In the genomic region with DNA sequence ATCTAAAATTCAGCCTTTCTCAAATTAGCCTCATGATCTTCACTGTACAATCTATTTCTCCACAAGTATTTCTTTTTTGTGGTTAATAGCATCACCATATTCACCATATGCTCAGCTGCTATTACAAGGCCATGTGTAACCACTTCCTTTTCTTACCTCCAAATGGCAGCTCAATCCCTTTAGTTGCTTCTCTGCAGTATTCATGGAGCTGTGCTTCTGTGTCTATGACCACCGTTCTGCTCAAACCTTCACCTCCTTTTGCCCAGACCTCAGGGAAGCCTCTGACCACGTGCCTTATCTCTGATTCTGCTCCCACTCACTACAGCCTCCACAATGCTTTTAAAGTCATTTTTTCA, we compare ENCODE assay signal across 16 cellular contexts.
DNase-seq lines count a peak whose midpoint lies in the region; ATAC-seq, FAIRE-seq and TF ChIP-seq lines count a peak whose summit lies in the region.
"Had no signal": no experiment of that assay in that cellular context is flagged by ENCODE, and none has a peak within 500 bp of the region (broad histone marks: within the 10 kb centered on the region; RNA-seq: fewer than 3 reads in every experiment).

No MANE protein-coding gene starts in this region.

- TF ChIP-seq CTCF in GM10266 (IDR thresholded peaks at IDR 0.05; ENCODE audit: control insufficient read depth, insufficient read depth, low read depth, missing control alignments): no peak
- TF ChIP-seq CTCF in GM12878 (IDR thresholded peaks at IDR 0.05 in 2 of 3, conservative IDR thresholded peaks at IDR 0.05 in 1 of 3; ENCODE audit: control insufficient read depth in 2 of 3, extremely low read depth in 1 of 3, insufficient read depth in 1 of 3, low read depth in 3 of 3, low read length in 3 of 3): no peak
- no peak for TF ChIP-seq CTCF in Peyer's patch (IDR thresholded peaks at IDR 0.05)

- TF ChIP-seq POLR2A in GM12878 (IDR thresholded peaks at IDR 0.05; ENCODE audit: low read depth, low read length) (no peak), Peyer's patch (IDR thresholded peaks at IDR 0.05) (no peak)

- in situ Hi-C loops in GM12878 (cut with MboI): no loop called here

- DNase-seq in GM10266 (ENCODE audit: extremely low spot score) (peak; percentile 14), GM12878 (ENCODE audit: low read depth, low spot score) (no peak), DMS79 treated with DMSO at 0.1 percent for 48 hours (lab: John Stamatoyannopoulos, UW) (no peak), Peyer's patch (no peak), GM19238 (ENCODE audit: insufficient read length, low spot score) (no peak), NCI-H2081 treated with DMSO at 0.1 percent for 48 hours (lab: John Stamatoyannopoulos, UW) (no peak)
- DNase-seq: central memory CD4-positive, alpha-beta T cell; midbrain; NCI-H187; stimulated activated CD4-positive, alpha-beta T cell treated with anti-CD3 and anti-CD28 coated beads, Interleukin-15, amount 100 ng/mL, for 24 hours had no signal

- H3K9me3 ChIP-seq in GM12878 (replicated peaks; ENCODE audit: control insufficient read depth, insufficient read depth, low read length) (no peaks in the 10 kb centered on the region), Peyer's patch (no peaks in the 10 kb centered on the region)
- H3K9me3 ChIP-seq: gastroesophageal sphincter had no signal

- H2AFZ ChIP-seq in GM12878 (ENCODE audit: control insufficient read depth, low read depth, low read length): no peak overlapping the region

- CTCF ChIA-PET in GM12878 (lab: Yijun Ruan, JAX): no interaction called here

- TF ChIP-seq RAD21 in GM12878 (IDR thresholded peaks at IDR 0.05; ENCODE audit: insufficient read depth, low read depth, low read length): no peak

- no peak overlapping the region for H3K9ac ChIP-seq in GM12878 (ENCODE audit: control insufficient read depth, insufficient read depth, low read length)
- H3K9ac ChIP-seq: KMS-11 had no signal

- ATAC-seq in GM21529 (IDR thresholded peaks at IDR 0.05; ENCODE audit: unreplicated experiment) (peak; percentile 68), HG03575 (IDR thresholded peaks at IDR 0.05; ENCODE audit: extremely low read depth, insufficient number of reproducible peaks, low FRiP score, unreplicated experiment) (peak; percentile 57), GM12878 (no peak)
- ATAC-seq: gastroesophageal sphincter had no signal

- BruUV-seq in GM12878 (replicated peaks; lab: Mats Ljungman, UMichigan): no TSS peak

- no peak for FAIRE-seq in GM12878 (lab: Jason Lieb, UNC)
- FAIRE-seq: GM19239, islet of Langerhans had no signal

- no peaks in the 10 kb centered on the region for H3K79me2 ChIP-seq in GM12878 (ENCODE audit: control insufficient read depth, insufficient read depth, low read length)

- H3K4me1 ChIP-seq in GM12878 (ENCODE audit: control insufficient read depth, insufficient read depth, low read length): no peaks in the 10 kb centered on the region
- no peaks in the 10 kb centered on the region for H3K4me1 ChIP-seq in Peyer's patch
- H3K4me1 ChIP-seq: gastroesophageal sphincter had no signal

- SMC1A ChIA-PET in GM12878 (lab: Charles Lee; ENCODE audit: uncharacterized antibody, unreplicated experiment): no interaction called here

- H3K27ac ChIP-seq in GM12878 (ENCODE audit: control insufficient read depth, insufficient read depth) (no peak overlapping the region), Peyer's patch (no peak overlapping the region)
- H3K27ac ChIP-seq: gastroesophageal sphincter, KMS-11 had no signal

- H3K4me2 ChIP-seq in GM12878 (ENCODE audit: control insufficient read depth, insufficient read depth): no peak overlapping the region
- H3K4me2 ChIP-seq: KMS-11 had no signal

- H3K4me3 ChIP-seq in GM12878 (no peak overlapping the region), Peyer's patch (no peak overlapping the region)
- H3K4me3 ChIP-seq: gastroesophageal sphincter had no signal

- RAD21 ChIA-PET in GM12878 (lab: Charles Lee; ENCODE audit: unreplicated experiment): no interaction called here

- no peak for TF ChIP-seq EP300 in GM12878 (IDR thresholded peaks at IDR 0.05; ENCODE audit: borderline replicate concordance in 1 of 2, control insufficient read depth in 1 of 2, low read depth in 2 of 2, low read length in 2 of 2)

- H3K27me3 ChIP-seq in GM12878 (replicated peaks in 1 of 2; ENCODE audit: control insufficient read depth in 2 of 2, insufficient read depth in 2 of 2, low read length in 1 of 2) (no peaks in the 10 kb centered on the region), Peyer's patch (no peaks in the 10 kb centered on the region)
- H3K27me3 ChIP-seq: gastroesophageal sphincter had no signal

- H3K36me3 ChIP-seq in GM12878 (ENCODE audit: control insufficient read depth in 2 of 2, insufficient read depth in 2 of 2, low read length in 1 of 2): no peaks in the 10 kb centered on the region
- H3K36me3 ChIP-seq in Peyer's patch: no peaks in the 10 kb centered on the region
- H3K36me3 ChIP-seq: gastroesophageal sphincter had no signal

- 3% methylated on average over 2 of the region's 2 CpGs for WGBS in GM12878 (ENCODE audit: insufficient coverage, insufficient replicate concordance, low lambda C conversion rate, missing lambda C conversion rate)

- no peaks in the 10 kb centered on the region for H4K20me1 ChIP-seq in GM12878 (ENCODE audit: control insufficient read depth, insufficient read depth)

- intact Hi-C loops in GM12878 (cut with micrococcal nuclease; ENCODE audit: unreplicated experiment): no loop called here

- POLR2A ChIA-PET in GM12878 (lab: Charles Lee): no interaction called here

TF ChIP-seq in GM12878, 131 proteins besides CTCF, POLR2A, EP300 and RAD21:
- TF ChIP-seq KAT2A (conservative IDR thresholded peaks at IDR 0.05; ENCODE audit: control insufficient read depth, low read depth, low read length) (no peak), TCF7 (IDR thresholded peaks at IDR 0.05; ENCODE audit: borderline replicate concordance) (peak; percentile 71; the same call in 1 of the 2 replicates), RUNX3 (IDR thresholded peaks at IDR 0.05; ENCODE audit: low read length) (peak; percentile 96), NFIC (IDR thresholded peaks at IDR 0.05; ENCODE audit: low read depth, low read length) (peak; percentile 49; the same call in 1 of the 2 replicates), SPI1 (IDR thresholded peaks at IDR 0.05; ENCODE audit: borderline replicate concordance, insufficient read depth, low read depth, low read length) (peak; percentile 50; the same call in 1 of the 2 replicates)
- TF ChIP-seq, protein P1, sequence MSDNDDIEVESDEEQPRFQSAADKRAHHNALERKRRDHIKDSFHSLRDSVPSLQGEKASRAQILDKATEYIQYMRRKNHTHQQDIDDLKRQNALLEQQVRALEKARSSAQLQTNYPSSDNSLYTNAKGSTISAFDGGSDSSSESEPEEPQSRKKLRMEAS (IDR thresholded peaks at IDR 0.05; ENCODE audit: low read depth, low read length): no peak
